8 cellular contexts compared by ENCODE assay signal in genomic region chr6:30907758-30908591, GRCh38. TPM values are rescaled to one million over a fixed set of nuclear protein-coding genes. Genes with fewer than 3 reads are reported as not detected.
DNase-seq lines count a peak whose midpoint lies in the region; ATAC-seq and TF ChIP-seq lines count a peak whose summit lies in the region.

GTF2H4 (plus strand) TSS chr6:30908207.

- no peaks in the 10 kb centered on the region for H3K36me3 ChIP-seq in smooth muscle cell (ENCODE audit: low read depth)

- no peaks in the 10 kb centered on the region for H3K27me3 ChIP-seq in smooth muscle cell (ENCODE audit: low read depth)

- H3K4me3 ChIP-seq in AG04449 (ENCODE audit: low read depth, low read length): peak within 1 kb of the TSS; percentile 89
- H3K4me3 ChIP-seq in cardiac fibroblast (replicated peaks in 1 of 2; ENCODE audit: low read depth in 2 of 2, low read length in 2 of 2): peak within 1 kb of the TSS; percentile 89 to 95
- peak within 1 kb of the TSS; percentile 100 for H3K4me3 ChIP-seq in smooth muscle cell

- H3K36me3 Mint-ChIP-seq in WTC11: peaks cover 19% of the 10 kb centered on the region

- peak within 1 kb of the TSS; percentile 97 for H2AFZ ChIP-seq in smooth muscle cell (ENCODE audit: low read depth)

- ATAC-seq in GM18909 (IDR thresholded peaks at IDR 0.05; ENCODE audit: poor library complexity, unreplicated experiment) (peak; percentile 92), HG03175 (IDR thresholded peaks at IDR 0.05; ENCODE audit: unreplicated experiment) (peak; percentile 92), WTC11 (peak; percentile 98)

- peaks cover 11% of the 10 kb centered on the region for H3K4me1 ChIP-seq in smooth muscle cell (ENCODE audit: low read depth)

- peak within 1 kb of the TSS; percentile 100 for H3K4me3 Mint-ChIP-seq in WTC11

- no peaks in the 10 kb centered on the region for H3K9me3 Mint-ChIP-seq in WTC11

- H3K27me3 Mint-ChIP-seq in WTC11 (ENCODE audit: low read depth): no peaks in the 10 kb centered on the region; the same call in 1 of the 2 replicates

- CTCF ChIA-PET in AG04449 (lab: Yijun Ruan, JAX): interaction anchor here (1.0 to 24.2 kb wide), 5 partner anchors 9 to 168 kb away, joined by 4 to 1346 read pairs (median 4); no protein-coding TSS in a partner anchor
- CTCF ChIA-PET in WTC11 (lab: Charles Lee): interaction anchor here (0.7 to 2.0 kb wide), 20 partner anchors 21 to 459 kb away, joined by 3 to 18 read pairs (median 4); partner anchors contain the start of gene DDR1

- TF ChIP-seq CTCF in AG04449 (IDR thresholded peaks at IDR 0.05; ENCODE audit: insufficient read depth, low read length, missing control alignments) (no peak), WTC11 (IDR thresholded peaks at IDR 0.05) (no peak), cardiac fibroblast (IDR thresholded peaks at IDR 0.05; ENCODE audit: low read depth, low read length) (no peak), smooth muscle cell (IDR thresholded peaks at IDR 0.05; ENCODE audit: borderline replicate concordance, insufficient read depth, poor library complexity, severe bottlenecking) (no peak)

- H4K20me1 ChIP-seq in smooth muscle cell (ENCODE audit: low read depth): no peaks in the 10 kb centered on the region

- H3F3A ChIP-seq in smooth muscle cell (ENCODE audit: low read depth): peaks cover 22% of the 10 kb centered on the region

- POLR2A ChIA-PET in AG04449 (lab: Yijun Ruan, JAX): interaction anchor here (0.6 kb wide), 1 partner anchor 85 kb away, joined by 3 read pairs; no protein-coding TSS in a partner anchor
- POLR2A ChIA-PET in WTC11 (lab: Charles Lee): interaction anchor here (0.6 to 1.4 kb wide), 5 partner anchors 22 to 264 kb away, joined by 3 to 7 read pairs (median 3); no protein-coding TSS in a partner anchor

- no peaks in the 10 kb centered on the region for H3K9me3 ChIP-seq in smooth muscle cell (replicated peaks; ENCODE audit: low read depth)

- peak within 1 kb of the TSS; percentile 94 for H3K4me2 ChIP-seq in smooth muscle cell

- H3K4me1 Mint-ChIP-seq in WTC11: peaks cover 13% of the 10 kb centered on the region

- DNase-seq in AG04449 (ENCODE audit: low read depth, low spot score) (peak; percentile 86), NCI-H226 (peak; percentile 100), WTC11 (ENCODE audit: low spot score) (peak; percentile 96), cardiac fibroblast (ENCODE audit: low read depth in 2 of 2) (peak; percentile 99 to 100), iPS-NIHi11 (ENCODE audit: low spot score) (peak; percentile 89), smooth muscle cell (lab: John Stamatoyannopoulos, UW; ENCODE audit: unreplicated experiment) (peak; percentile 74)

- peak within 1 kb of the TSS; percentile 74 for H3K27ac ChIP-seq in smooth muscle cell (ENCODE audit: low read depth)

- H3K79me2 ChIP-seq in smooth muscle cell (ENCODE audit: low read depth): peaks cover 12% of the 10 kb centered on the region

- WGBS in smooth muscle cell (ENCODE audit: low lambda C conversion rate): 1% methylated on average over 49 of the region's 49 CpGs

- H3K27ac Mint-ChIP-seq in WTC11: peak within 1 kb of the TSS; percentile 75

- peak within 1 kb of the TSS; percentile 82 for H3K9ac ChIP-seq in smooth muscle cell (ENCODE audit: low read depth)

TF ChIP-seq in WTC11, 78 proteins besides CTCF, POLR2A, EP300 and RAD21 (continues in another document):
- TF ChIP-seq, protein P1, sequence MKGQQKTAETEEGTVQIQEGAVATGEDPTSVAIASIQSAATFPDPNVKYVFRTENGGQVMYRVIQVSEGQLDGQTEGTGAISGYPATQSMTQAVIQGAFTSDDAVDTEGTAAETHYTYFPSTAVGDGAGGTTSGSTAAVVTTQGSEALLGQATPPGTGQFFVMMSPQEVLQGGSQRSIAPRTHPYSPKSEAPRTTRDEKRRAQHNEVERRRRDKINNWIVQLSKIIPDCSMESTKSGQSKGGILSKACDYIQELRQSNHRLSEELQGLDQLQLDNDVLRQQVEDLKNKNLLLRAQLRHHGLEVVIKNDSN (CRISPR knock-in tag; IDR thresholded peaks at IDR 0.05): no peak
- peak; percentile 59; the same call in 1 of the 2 replicates for TF ChIP-seq TEAD1 (CRISPR knock-in tag; IDR thresholded peaks at IDR 0.05)
- peak; percentile 88 for TF ChIP-seq SP1 (CRISPR knock-in tag; conservative IDR thresholded peaks at IDR 0.05)
- no peak for TF ChIP-seq MLX (CRISPR knock-in tag; IDR thresholded peaks at IDR 0.05)
- TF ChIP-seq AFF4 (CRISPR knock-in tag; IDR thresholded peaks at IDR 0.05; ENCODE audit: borderline replicate concordance): no peak
- TF ChIP-seq, protein P2, sequence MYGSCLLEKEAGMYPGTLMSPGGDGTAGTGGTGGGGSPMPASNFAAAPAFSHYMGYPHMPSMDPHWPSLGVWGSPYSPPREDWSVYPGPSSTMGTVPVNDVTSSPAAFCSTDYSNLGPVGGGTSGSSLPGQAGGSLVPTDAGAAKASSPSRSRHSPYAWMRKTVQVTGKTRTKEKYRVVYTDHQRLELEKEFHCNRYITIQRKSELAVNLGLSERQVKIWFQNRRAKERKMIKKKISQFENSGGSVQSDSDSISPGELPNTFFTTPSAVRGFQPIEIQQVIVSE (CRISPR knock-in tag; IDR thresholded peaks at IDR 0.05; ENCODE audit: borderline replicate concordance): no peak
- no peak for TF ChIP-seq RORB (CRISPR knock-in tag; IDR thresholded peaks at IDR 0.05)
- TF ChIP-seq, protein P3, sequence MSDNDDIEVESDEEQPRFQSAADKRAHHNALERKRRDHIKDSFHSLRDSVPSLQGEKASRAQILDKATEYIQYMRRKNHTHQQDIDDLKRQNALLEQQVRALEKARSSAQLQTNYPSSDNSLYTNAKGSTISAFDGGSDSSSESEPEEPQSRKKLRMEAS (CRISPR knock-in tag; IDR thresholded peaks at IDR 0.05): peak; percentile 81
- peak; percentile 27; the same call in 1 of the 2 replicates for TF ChIP-seq ETV6 (CRISPR knock-in tag; IDR thresholded peaks at IDR 0.05)
- TF ChIP-seq, protein P4, sequence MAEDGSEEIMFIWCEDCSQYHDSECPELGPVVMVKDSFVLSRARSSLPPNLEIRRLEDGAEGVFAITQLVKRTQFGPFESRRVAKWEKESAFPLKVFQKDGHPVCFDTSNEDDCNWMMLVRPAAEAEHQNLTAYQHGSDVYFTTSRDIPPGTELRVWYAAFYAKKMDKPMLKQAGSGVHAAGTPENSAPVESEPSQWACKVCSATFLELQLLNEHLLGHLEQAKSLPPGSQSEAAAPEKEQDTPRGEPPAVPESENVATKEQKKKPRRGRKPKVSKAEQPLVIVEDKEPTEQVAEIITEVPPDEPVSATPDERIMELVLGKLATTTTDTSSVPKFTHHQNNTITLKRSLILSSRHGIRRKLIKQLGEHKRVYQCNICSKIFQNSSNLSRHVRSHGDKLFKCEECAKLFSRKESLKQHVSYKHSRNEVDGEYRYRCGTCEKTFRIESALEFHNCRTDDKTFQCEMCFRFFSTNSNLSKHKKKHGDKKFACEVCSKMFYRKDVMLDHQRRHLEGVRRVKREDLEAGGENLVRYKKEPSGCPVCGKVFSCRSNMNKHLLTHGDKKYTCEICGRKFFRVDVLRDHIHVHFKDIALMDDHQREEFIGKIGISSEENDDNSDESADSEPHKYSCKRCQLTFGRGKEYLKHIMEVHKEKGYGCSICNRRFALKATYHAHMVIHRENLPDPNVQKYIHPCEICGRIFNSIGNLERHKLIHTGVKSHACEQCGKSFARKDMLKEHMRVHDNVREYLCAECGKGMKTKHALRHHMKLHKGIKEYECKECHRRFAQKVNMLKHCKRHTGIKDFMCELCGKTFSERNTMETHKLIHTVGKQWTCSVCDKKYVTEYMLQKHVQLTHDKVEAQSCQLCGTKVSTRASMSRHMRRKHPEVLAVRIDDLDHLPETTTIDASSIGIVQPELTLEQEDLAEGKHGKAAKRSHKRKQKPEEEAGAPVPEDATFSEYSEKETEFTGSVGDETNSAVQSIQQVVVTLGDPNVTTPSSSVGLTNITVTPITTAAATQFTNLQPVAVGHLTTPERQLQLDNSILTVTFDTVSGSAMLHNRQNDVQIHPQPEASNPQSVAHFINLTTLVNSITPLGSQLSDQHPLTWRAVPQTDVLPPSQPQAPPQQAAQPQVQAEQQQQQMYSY (CRISPR knock-in tag; IDR thresholded peaks at IDR 0.05): no peak
- TF ChIP-seq FOXK1 (CRISPR knock-in tag; IDR thresholded peaks at IDR 0.05): peak; percentile 55; the same call in 1 of the 2 replicates
- no peak for TF ChIP-seq JAZF1 (CRISPR knock-in tag; IDR thresholded peaks at IDR 0.05)

RNA-seq across cellular contexts. Expression of gene GTF2H4, which starts in this region (rescaled TPM):
- total RNA-seq in WTC11 (2021) (46.2 to 49.7 TPM (median 49.2 TPM) in 3 replicates), smooth muscle cell (15.6 and 24.8 TPM in 2 replicates)
- polyA plus RNA-seq in smooth muscle cell: 7.2 and 9.5 TPM in 2 replicates

Comparison
In these comparisons a context has a peak if more than half of its experiments do, and no peak if none do; other contexts are left out.
1. Peak in every context shown above with its lines: DNase-seq, ATAC-seq, H3K4me3 ChIP-seq and H3K27ac ChIP-seq.